Comparison of ENCODE assay signal across 27 cellular contexts in the genomic region with DNA sequence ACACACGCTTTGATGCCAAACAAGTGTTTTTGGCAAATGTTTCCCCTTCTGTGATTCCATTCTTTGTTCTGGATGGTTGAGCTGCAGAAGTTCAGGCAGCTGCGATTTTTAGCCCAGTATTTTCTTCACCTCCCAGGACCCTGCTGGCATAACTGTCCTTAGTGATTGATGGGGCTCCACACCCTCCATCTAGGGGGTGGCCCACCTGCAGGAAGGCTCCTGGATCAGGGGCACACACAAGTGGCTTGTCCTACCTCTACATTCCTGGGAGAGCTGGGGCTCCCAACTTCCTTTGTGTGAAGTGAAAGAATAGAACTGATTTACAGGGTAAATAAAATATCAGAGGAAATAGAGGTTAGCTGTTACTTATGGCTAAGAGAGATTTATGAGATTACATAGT.
"Had no signal": no experiment of that assay in that cellular context is flagged by ENCODE, and none has a peak within 500 bp of the region (broad histone marks: within the 10 kb centered on the region; RNA-seq: fewer than 3 reads in every experiment).

No MANE protein-coding gene starts in this region.

- H3K4me3 Mint-ChIP-seq: memory B cell; natural killer cell; neural crest cell; stimulated activated naive CD8-positive, alpha-beta T cell treated with anti-CD3 and anti-CD28 coated beads, Interleukin-15, amount 100 ng/mL, for 72 hours; type B pancreatic cell had no signal

- FAIRE-seq: endothelial cell of umbilical vein, islet of Langerhans, pancreas, small intestine had no signal

- H3K9me3 Mint-ChIP-seq: memory B cell; natural killer cell; neural crest cell; stimulated activated naive CD8-positive, alpha-beta T cell treated with anti-CD3 and anti-CD28 coated beads, Interleukin-15, amount 100 ng/mL, for 72 hours; type B pancreatic cell had no signal

- ATAC-seq: heart right ventricle; left colon; left ventricle myocardium superior; lower lobe of right lung; natural killer cell; pancreas; right lobe of liver; stimulated activated naive CD8-positive, alpha-beta T cell treated with anti-CD3 and anti-CD28 coated beads, Interleukin-15, amount 100 ng/mL, for 72 hours had no signal

- H3K4me3 ChIP-seq: coronary artery, esophagus squamous epithelium, heart right ventricle, lower lobe of right lung, pancreas, right lobe of liver, suprapubic skin had no signal

- H3K27ac ChIP-seq: coronary artery, esophagus squamous epithelium, heart right ventricle, lower lobe of right lung, neutrophil, pancreas, right lobe of liver, suprapubic skin had no signal

- H3K27me3 ChIP-seq: esophagus squamous epithelium, neutrophil, pancreas, right lobe of liver, suprapubic skin had no signal

- DNase-seq: dermis blood vessel endothelial cell; effector memory CD4-positive, alpha-beta T cell; esophagus squamous epithelium; foreskin melanocyte; glutamatergic neuron; heart right ventricle; hippocampal formation; kidney glomerular epithelial cell; left colon; left ventricle myocardium superior; lower lobe of right lung; natural killer cell; pancreas; right lobe of liver; small intestine; stimulated activated CD4-positive, alpha-beta T cell treated with anti-CD3 and anti-CD28 coated beads, Interleukin-15, amount 100 ng/mL, for 24 hours; stimulated activated CD4-positive, alpha-beta T cell treated with anti-CD3 and anti-CD28 coated beads, Interleukin-2, amount 100 ng/mL, for 48 hours; stimulated activated naive CD4-positive, alpha-beta T cell; stimulated activated naive CD8-positive, alpha-beta T cell treated with anti-CD3 and anti-CD28 coated beads, Interleukin-15, amount 100 ng/mL, for 72 hours had no signal

- H3K36me3 Mint-ChIP-seq: memory B cell, natural killer cell, type B pancreatic cell had no signal

- H3K27ac Mint-ChIP-seq: memory B cell; natural killer cell; stimulated activated naive CD8-positive, alpha-beta T cell treated with anti-CD3 and anti-CD28 coated beads, Interleukin-15, amount 100 ng/mL, for 72 hours; type B pancreatic cell had no signal

- H3K4me1 Mint-ChIP-seq: memory B cell; natural killer cell; neural crest cell; stimulated activated naive CD8-positive, alpha-beta T cell treated with anti-CD3 and anti-CD28 coated beads, Interleukin-15, amount 100 ng/mL, for 72 hours had no signal

- H3K4me1 ChIP-seq: heart right ventricle, lower lobe of right lung, pancreas, right lobe of liver had no signal

- H3K36me3 ChIP-seq: esophagus squamous epithelium, heart right ventricle, lower lobe of right lung, neutrophil, pancreas, right lobe of liver, suprapubic skin had no signal

- H3K9me3 ChIP-seq: esophagus squamous epithelium, lower lobe of right lung, neutrophil, pancreas, right lobe of liver, suprapubic skin had no signal
